Comparison of ENCODE assay signal across 26 cellular contexts in genomic region chr4:1745165-1745564, GRCh38. TPM values are rescaled to one million over a fixed set of nuclear protein-coding genes. Genes with fewer than 3 reads are reported as not detected.
"Had no signal": no experiment of that assay in that cellular context is flagged by ENCODE, and none has a peak within 500 bp of the region (broad histone marks: within the 10 kb centered on the region; RNA-seq: fewer than 3 reads in every experiment).

No MANE protein-coding gene starts in this region.

- H3K27me3 Mint-ChIP-seq: activated CD8-positive, alpha-beta T cell treated with anti-CD3 and anti-CD28 coated beads for 36 hours; activated naive CD8-positive, alpha-beta T cell treated with anti-CD3 and anti-CD28 coated beads, Interleukin-2, amount 10 ng/mL, durations not matched to agents 7 days and 5 days; brain; naive thymus-derived CD8-positive, alpha-beta T cell had no signal

- FAIRE-seq: endothelial cell of umbilical vein, keratinocyte had no signal

- H3K4me3 Mint-ChIP-seq: activated CD8-positive, alpha-beta T cell treated with anti-CD3 and anti-CD28 coated beads for 36 hours; activated naive CD8-positive, alpha-beta T cell treated with anti-CD3 and anti-CD28 coated beads, Interleukin-2, amount 10 ng/mL, durations not matched to agents 7 days and 5 days; activated T-cell treated with anti-CD3 and anti-CD28 coated beads, Interleukin-2, amount 50 U/mL, for 4 hours; brain; naive thymus-derived CD8-positive, alpha-beta T cell; neural crest cell; T-helper 2 cell treated with Interferon-gamma antibody and Interleukin-4, amounts not matched to agents 5 μg/mL and 100 μg/mL, for 36 hours had no signal

- H3K27ac Mint-ChIP-seq: activated CD8-positive, alpha-beta T cell treated with anti-CD3 and anti-CD28 coated beads for 36 hours; activated naive CD8-positive, alpha-beta T cell treated with anti-CD3 and anti-CD28 coated beads, Interleukin-2, amount 10 ng/mL, durations not matched to agents 7 days and 5 days; activated T-helper 2 cell treated with anti-CD3 and anti-CD28 coated beads, Interferon-gamma antibody, Interleukin-2, Interleukin-4, amounts not matched to agents 10 μg/mL and 5 μg/mL and 100 μg/mL, durations not matched to agents 14 hours and 24 hours and 36 hours; brain; T-helper 2 cell treated with Interferon-gamma antibody and Interleukin-4, amounts not matched to agents 5 μg/mL and 100 μg/mL, for 36 hours had no signal

- H3K4me1 Mint-ChIP-seq: activated naive CD8-positive, alpha-beta T cell treated with anti-CD3 and anti-CD28 coated beads, Interleukin-2, amount 10 ng/mL, durations not matched to agents 7 days and 5 days; brain; neural crest cell had no signal

- H3K9me3 Mint-ChIP-seq: activated CD8-positive, alpha-beta T cell treated with anti-CD3 and anti-CD28 coated beads for 36 hours; activated naive CD8-positive, alpha-beta T cell treated with anti-CD3 and anti-CD28 coated beads, Interleukin-2, amount 10 ng/mL, durations not matched to agents 7 days and 5 days; activated T-cell treated with anti-CD3 and anti-CD28 coated beads, Interleukin-2, amount 50 U/mL, for 4 hours; activated T-helper 2 cell treated with anti-CD3 and anti-CD28 coated beads, Interferon-gamma antibody, Interleukin-2, Interleukin-4, amounts not matched to agents 10 μg/mL and 5 μg/mL and 100 μg/mL, durations not matched to agents 14 hours and 24 hours and 36 hours; brain; naive thymus-derived CD8-positive, alpha-beta T cell; neural crest cell; T-helper 2 cell treated with Interferon-gamma antibody and Interleukin-4, amounts not matched to agents 5 μg/mL and 100 μg/mL, for 36 hours had no signal

- DNase-seq: activated CD4-positive, alpha-beta T cell treated with anti-CD3 and anti-CD28 coated beads for 48 hours; activated CD8-positive, alpha-beta T cell treated with anti-CD3 and anti-CD28 coated beads for 36 hours; activated naive CD8-positive, alpha-beta T cell treated with anti-CD3 and anti-CD28 coated beads, Interleukin-2, amount 10 ng/mL, durations not matched to agents 7 days and 5 days; activated T-cell treated with anti-CD3 and anti-CD28 coated beads, Interleukin-2, amount 50 U/mL, for 4 hours; dorsolateral prefrontal cortex; head of caudate nucleus; hippocampal formation; left cardiac atrium; naive thymus-derived CD8-positive, alpha-beta T cell; stimulated activated CD4-positive, alpha-beta T cell treated with anti-CD3 and anti-CD28 coated beads, Interleukin-15, amount 100 ng/mL, for 24 hours; stimulated activated CD4-positive, alpha-beta T cell treated with anti-CD3 and anti-CD28 coated beads, Interleukin-2, amount 100 ng/mL, for 24 hours; stimulated activated naive CD4-positive, alpha-beta T cell; T-helper 1 cell had no signal

- H3K27me3 ChIP-seq: ascending aorta, cardiac muscle cell, right atrium auricular region had no signal

- H3K27ac ChIP-seq: ascending aorta, cardiac muscle cell, coronary artery, right atrium auricular region, tibial nerve, VCaP had no signal

- H3K9me3 ChIP-seq: ascending aorta, right atrium auricular region, tibial nerve had no signal

- ATAC-seq: activated CD4-positive, CD25-positive, alpha-beta regulatory T cell treated with anti-CD3 and anti-CD28 coated beads, Interleukin-2, amount 50 U/mL, for 24 hours; activated CD8-positive, alpha-beta T cell treated with anti-CD3 and anti-CD28 coated beads for 36 hours; activated T-cell treated with anti-CD3 and anti-CD28 coated beads, Interleukin-2, amount 50 U/mL, for 4 hours; naive thymus-derived CD8-positive, alpha-beta T cell had no signal

- H3K4me3 ChIP-seq: ascending aorta, cardiac muscle cell, coronary artery, dorsolateral prefrontal cortex, right atrium auricular region, tibial nerve had no signal

RNA-seq across cellular contexts. Expression of gene FGFR3, which starts 47.9 kb away (rescaled TPM):
- total RNA-seq: naive thymus-derived CD8-positive, alpha-beta T cell had no signal
